ENCODE assay signal across 28 cellular contexts in the genomic region with DNA sequence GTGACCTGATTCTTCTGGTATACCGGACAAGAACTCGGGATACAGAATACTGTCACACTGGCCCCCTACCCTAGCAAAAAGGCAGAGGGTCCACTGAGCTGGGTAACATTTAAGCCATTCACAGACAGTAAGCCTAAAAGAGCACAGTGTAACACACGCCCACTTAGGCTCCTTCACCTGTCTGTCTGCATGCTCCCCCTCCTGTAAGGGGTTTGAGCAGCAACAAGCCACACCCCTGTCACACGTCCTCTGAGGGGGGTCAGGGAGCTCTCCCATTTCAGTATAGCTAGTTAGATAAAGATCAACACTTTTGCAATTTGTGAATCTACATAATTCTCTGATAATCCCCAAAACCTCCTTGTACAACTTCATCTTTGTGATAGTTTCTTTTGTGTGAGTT.
"Had no signal": no experiment of that assay in that cellular context is flagged by ENCODE, and none has a peak within 500 bp of the region (broad histone marks: within the 10 kb centered on the region; RNA-seq: fewer than 3 reads in every experiment).

No MANE protein-coding gene starts in this region.

- FAIRE-seq: small intestine, urothelium cell line had no signal

- H2AFZ ChIP-seq: neural progenitor cell, parathyroid adenoma had no signal

- H3K27ac Mint-ChIP-seq: nephron; neural progenitor cell; progenitor cell of endocrine pancreas; stimulated activated effector memory CD8-positive, alpha-beta T cell treated with anti-CD3 and anti-CD28 coated beads, Interleukin-12 subunit alpha, Interleukin-12 subunit beta, amount 100 ng/mL, for 72 hours; stimulated activated naive B cell treated with anti-CD40 and anti-IgM and Interleukin-4, amounts not matched to agents 10 μg/mL and 1 μg/mL and 100 μg/mL, for 72 hours; stimulated activated naive CD8-positive, alpha-beta T cell treated with anti-CD3 and anti-CD28 coated beads, Interleukin-15, Interleukin-2, amounts not matched to agents 100 ng/mL and 50 ng/mL, for 24 hours had no signal

- H3K9me3 ChIP-seq: ovary, psoas muscle, right lobe of liver, sigmoid colon, stomach, thoracic aorta, thyroid gland, tibial nerve, upper lobe of left lung, vagina had no signal

- H3K4me1 ChIP-seq: parathyroid adenoma, psoas muscle, right lobe of liver, sigmoid colon, stomach, thyroid gland, tibial nerve, upper lobe of left lung, vagina had no signal

- H3K36me3 Mint-ChIP-seq: neural progenitor cell; stimulated activated effector memory CD8-positive, alpha-beta T cell treated with anti-CD3 and anti-CD28 coated beads, Interleukin-12 subunit alpha, Interleukin-12 subunit beta, amount 100 ng/mL, for 72 hours; stimulated activated naive B cell treated with anti-CD40 and anti-IgM and Interleukin-4, amounts not matched to agents 10 μg/mL and 1 μg/mL and 100 μg/mL, for 72 hours had no signal

- H3K4me2 ChIP-seq: neural progenitor cell had no signal

- H3K27me3 ChIP-seq: neural progenitor cell, ovary, right lobe of liver, sigmoid colon, stomach, thyroid gland, tibial nerve, upper lobe of left lung, vagina had no signal

- H3K4me1 Mint-ChIP-seq: neural progenitor cell; stimulated activated effector memory CD8-positive, alpha-beta T cell treated with anti-CD3 and anti-CD28 coated beads, Interleukin-12 subunit alpha, Interleukin-12 subunit beta, amount 100 ng/mL, for 72 hours; stimulated activated naive B cell treated with anti-CD40 and anti-IgM and Interleukin-4, amounts not matched to agents 10 μg/mL and 1 μg/mL and 100 μg/mL, for 72 hours had no signal

- ATAC-seq: psoas muscle; right cardiac atrium; right lobe of liver; stimulated activated effector memory CD8-positive, alpha-beta T cell treated with anti-CD3 and anti-CD28 coated beads, Interleukin-12 subunit alpha, Interleukin-12 subunit beta, amount 100 ng/mL, for 72 hours; stimulated activated naive B cell treated with anti-CD40 and anti-IgM and Interleukin-4, amounts not matched to agents 10 μg/mL and 1 μg/mL and 100 μg/mL, for 72 hours had no signal

- H3K36me3 ChIP-seq: neural progenitor cell, ovary, right lobe of liver, sigmoid colon, stomach, thoracic aorta, thyroid gland, tibial nerve, upper lobe of left lung, vagina had no signal

- H3K9ac ChIP-seq: neural progenitor cell, parathyroid adenoma had no signal

- H3K79me2 ChIP-seq: parathyroid adenoma had no signal

- H3K4me3 Mint-ChIP-seq: nephron; neural progenitor cell; stimulated activated effector memory CD8-positive, alpha-beta T cell treated with anti-CD3 and anti-CD28 coated beads, Interleukin-12 subunit alpha, Interleukin-12 subunit beta, amount 100 ng/mL, for 72 hours; stimulated activated naive B cell treated with anti-CD40 and anti-IgM and Interleukin-4, amounts not matched to agents 10 μg/mL and 1 μg/mL and 100 μg/mL, for 72 hours; stimulated activated naive CD8-positive, alpha-beta T cell treated with anti-CD3 and anti-CD28 coated beads, Interleukin-15, Interleukin-2, amounts not matched to agents 100 ng/mL and 50 ng/mL, for 24 hours had no signal

- H3K27me3 Mint-ChIP-seq: progenitor cell of endocrine pancreas; stimulated activated naive B cell treated with anti-CD40 and anti-IgM and Interleukin-4, amounts not matched to agents 10 μg/mL and 1 μg/mL and 100 μg/mL, for 72 hours; stimulated activated naive CD8-positive, alpha-beta T cell treated with anti-CD3 and anti-CD28 coated beads, Interleukin-15, Interleukin-2, amounts not matched to agents 100 ng/mL and 50 ng/mL, for 24 hours had no signal

- H3K27ac ChIP-seq: neural progenitor cell, ovary, parathyroid adenoma, psoas muscle, right lobe of liver, sigmoid colon, stomach, thoracic aorta, thyroid gland, tibial nerve, upper lobe of left lung, vagina had no signal

- H3K9me3 Mint-ChIP-seq: neural progenitor cell; stimulated activated effector memory CD8-positive, alpha-beta T cell treated with anti-CD3 and anti-CD28 coated beads, Interleukin-12 subunit alpha, Interleukin-12 subunit beta, amount 100 ng/mL, for 72 hours; stimulated activated naive B cell treated with anti-CD40 and anti-IgM and Interleukin-4, amounts not matched to agents 10 μg/mL and 1 μg/mL and 100 μg/mL, for 72 hours had no signal

- H3K4me3 ChIP-seq: neural progenitor cell, ovary, psoas muscle, right lobe of liver, sigmoid colon, stomach, thoracic aorta, thyroid gland, tibial nerve, upper lobe of left lung, vagina had no signal

- DNase-seq: occipital lobe; ovary; posterior cingulate gyrus; psoas muscle; right cardiac atrium; right lobe of liver; sigmoid colon; small intestine; stimulated activated CD4-positive, alpha-beta T cell treated with anti-CD3 and anti-CD28 coated beads, Interleukin-15, amount 100 ng/mL, for 24 hours; stimulated activated CD4-positive, alpha-beta T cell treated with anti-CD3 and anti-CD28 coated beads, Interleukin-2, amount 100 ng/mL, for 24 hours; stimulated activated CD4-positive, alpha-beta T cell treated with anti-CD3 and anti-CD28 coated beads, Interleukin-2, amount 100 ng/mL, for 48 hours; stimulated activated CD4-positive, alpha-beta T cell treated with anti-CD3 and anti-CD28 coated beads, Interleukin-4, amount 100 ng/mL, for 24 hours; stimulated activated naive B cell treated with anti-CD40 and anti-IgM and Interleukin-4, amounts not matched to agents 10 μg/mL and 1 μg/mL and 100 μg/mL, for 72 hours; stimulated activated naive CD4-positive, alpha-beta T cell treated with Interleukin-2 at 50 U/mL for 16 hours; stomach; thyroid gland; trophoblast cell; upper lobe of left lung had no signal
